ENCODE assay signal across 20 cellular contexts in the genomic region with DNA sequence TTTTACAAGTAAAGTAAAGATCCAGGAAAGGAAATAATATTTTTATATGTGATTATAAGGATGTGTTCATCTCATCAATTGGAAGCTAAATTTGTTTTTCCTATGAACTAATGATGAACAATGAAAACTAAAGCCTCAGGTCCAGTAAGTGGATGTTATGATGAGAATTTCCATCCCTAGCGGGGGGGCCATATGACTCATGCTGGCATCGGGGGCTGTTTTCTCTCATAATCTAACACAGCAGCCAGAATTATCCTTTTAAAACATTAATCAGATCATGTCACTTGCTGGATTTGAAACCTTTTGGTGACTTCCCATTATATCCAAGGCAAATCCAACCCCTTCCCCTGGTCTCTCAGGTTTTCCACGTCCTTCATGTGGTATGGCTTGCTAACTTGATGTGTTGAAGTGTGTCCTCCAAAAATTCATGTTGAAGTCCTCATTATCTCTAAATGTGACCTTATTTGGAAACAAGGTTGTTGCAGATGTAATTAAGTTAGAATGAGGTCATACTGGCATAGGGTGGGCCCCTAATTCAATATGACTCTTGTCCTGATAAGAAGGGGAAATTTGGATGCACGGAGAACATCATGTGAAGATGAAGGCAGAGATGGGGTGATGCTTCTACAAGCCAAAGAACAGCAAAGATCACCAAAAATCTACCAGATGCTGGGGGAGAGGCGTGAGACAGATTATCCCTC.
"Had no signal": no experiment of that assay in that cellular context is flagged by ENCODE, and none has a peak within 500 bp of the region (broad histone marks: within the 10 kb centered on the region; RNA-seq: fewer than 3 reads in every experiment).

No MANE protein-coding gene starts in this region.

- H3K27me3 Mint-ChIP-seq: activated B cell treated with CpG ODN at 0.5 μM for 24 hours had no signal

- H3K27ac ChIP-seq: heart left ventricle, lower lobe of right lung, prostate gland, skin epidermis, tibial nerve had no signal

- FAIRE-seq: bronchial epithelial cell, frontal cortex had no signal

- ATAC-seq: activated CD8-positive, alpha-beta T cell treated with anti-CD3 and anti-CD28 coated beads for 36 hours; heart left ventricle; left colon; lower lobe of right lung; right cardiac atrium had no signal

- H3K9me3 ChIP-seq: heart left ventricle, lower lobe of right lung, prostate gland, tibial nerve had no signal

- H3K4me1 Mint-ChIP-seq: immature natural killer cell had no signal

- H3K36me3 Mint-ChIP-seq: activated naive CD8-positive, alpha-beta T cell treated with anti-CD3 and anti-CD28 coated beads for 36 hours; immature natural killer cell had no signal

- H3K36me3 ChIP-seq: heart left ventricle, lower lobe of right lung, prostate gland, tibial nerve had no signal

- H3K27me3 ChIP-seq: tibial nerve had no signal

- H3K4me3 Mint-ChIP-seq: activated B cell treated with CpG ODN at 0.5 μM for 24 hours; activated CD8-positive, alpha-beta T cell treated with anti-CD3 and anti-CD28 coated beads for 36 hours; activated naive CD8-positive, alpha-beta T cell treated with anti-CD3 and anti-CD28 coated beads for 36 hours; immature natural killer cell; T-helper 2 cell treated with Interferon-gamma antibody and Interleukin-4, amounts not matched to agents 5 μg/mL and 100 μg/mL, for 36 hours had no signal

- DNase-seq: activated B cell treated with CpG ODN at 0.5 μM for 24 hours; activated CD4-positive, alpha-beta T cell treated with anti-CD3 and anti-CD28 coated beads for 48 hours; activated CD8-positive, alpha-beta T cell treated with anti-CD3 and anti-CD28 coated beads for 36 hours; activated gamma-delta T cell treated with Interleukin-2 at 50 U/mL for 16 hours; activated naive CD8-positive, alpha-beta T cell treated with anti-CD3 and anti-CD28 coated beads for 36 hours; aorta; heart left ventricle; immature natural killer cell; left colon; lower lobe of right lung; midbrain; right cardiac atrium; stimulated activated CD4-positive, alpha-beta T cell treated with anti-CD3 and anti-CD28 coated beads, Interleukin-4, amount 100 ng/mL, for 24 hours; stimulated activated naive CD4-positive, alpha-beta T cell had no signal

- H3K4me3 ChIP-seq: heart left ventricle, lower lobe of right lung, prostate gland, skin epidermis, tibial nerve had no signal

- H3K9me3 Mint-ChIP-seq: activated B cell treated with CpG ODN at 0.5 μM for 24 hours; activated CD8-positive, alpha-beta T cell treated with anti-CD3 and anti-CD28 coated beads for 36 hours; activated naive CD8-positive, alpha-beta T cell treated with anti-CD3 and anti-CD28 coated beads for 36 hours; immature natural killer cell; T-helper 2 cell treated with Interferon-gamma antibody and Interleukin-4, amounts not matched to agents 5 μg/mL and 100 μg/mL, for 36 hours had no signal

- H3K4me1 ChIP-seq: heart left ventricle, lower lobe of right lung, prostate gland, tibial nerve had no signal
